Comparison of ENCODE assay signal across 9 cellular contexts in genomic region chr2:52810460-52810859, GRCh38.
DNase-seq lines count a peak whose midpoint lies in the region; ATAC-seq and TF ChIP-seq lines count a peak whose summit lies in the region.
"Had no signal": no experiment of that assay in that cellular context is flagged by ENCODE, and none has a peak within 500 bp of the region (broad histone marks: within the 10 kb centered on the region; RNA-seq: fewer than 3 reads in every experiment).

No MANE protein-coding gene starts in this region.

- DNase-seq in NCI-H748 (lab: John Stamatoyannopoulos, UW; ENCODE audit: unreplicated experiment): peak; percentile 40
- DNase-seq in NCI-H748 treated with DMSO at 0.1 percent for 48 hours (lab: John Stamatoyannopoulos, UW): no peak
- peak; percentile 12 for DNase-seq in NCI-H69 (lab: John Stamatoyannopoulos, UW)
- DNase-seq in fibroblast of peridontal ligament (ENCODE audit: extremely low read depth): peak; percentile 67
- DNase-seq in smooth muscle cell (lab: John Stamatoyannopoulos, UW; ENCODE audit: unreplicated experiment): no peak

- peak; percentile 18 for TF ChIP-seq CTCF in smooth muscle cell (IDR thresholded peaks at IDR 0.05; ENCODE audit: borderline replicate concordance, insufficient read depth, poor library complexity, severe bottlenecking)

- no peak for ATAC-seq in GM21825 (IDR thresholded peaks at IDR 0.05; ENCODE audit: unreplicated experiment)
- no peak for ATAC-seq in HG03280 (IDR thresholded peaks at IDR 0.05; ENCODE audit: unreplicated experiment)
- no peak for ATAC-seq in GM21528 (IDR thresholded peaks at IDR 0.05; ENCODE audit: low FRiP score, unreplicated experiment)

- H3K27ac ChIP-seq in smooth muscle cell (ENCODE audit: low read depth): no peak overlapping the region
- H3K27ac ChIP-seq: BLaER1 treated with 17β-estradiol and CSF1 and Interleukin-3, amounts not matched to agents 10 nM and 100 nM had no signal

- H3F3A ChIP-seq in smooth muscle cell (ENCODE audit: low read depth): no peaks in the 10 kb centered on the region

- H3K4me1 ChIP-seq in smooth muscle cell (ENCODE audit: low read depth): no peaks in the 10 kb centered on the region
- H3K4me1 ChIP-seq: BLaER1 treated with 17β-estradiol and CSF1 and Interleukin-3, amounts not matched to agents 10 nM and 100 nM had no signal

- H3K4me3 ChIP-seq in smooth muscle cell: no peak overlapping the region
- H3K4me3 ChIP-seq: BLaER1 treated with 17β-estradiol and CSF1 and Interleukin-3, amounts not matched to agents 10 nM and 100 nM had no signal

- no peaks in the 10 kb centered on the region for H3K79me2 ChIP-seq in smooth muscle cell (ENCODE audit: low read depth)

- H3K27me3 ChIP-seq in smooth muscle cell (ENCODE audit: low read depth): no peaks in the 10 kb centered on the region
- H3K27me3 ChIP-seq: BLaER1 treated with 17β-estradiol and CSF1 and Interleukin-3, amounts not matched to agents 10 nM and 100 nM had no signal

- no peak overlapping the region for H2AFZ ChIP-seq in smooth muscle cell (ENCODE audit: low read depth)

- WGBS in smooth muscle cell (ENCODE audit: low lambda C conversion rate): 35% methylated on average over 4 of the region's 4 CpGs

- no peak overlapping the region for H3K9ac ChIP-seq in smooth muscle cell (ENCODE audit: low read depth)
- H3K9ac ChIP-seq: BLaER1 treated with 17β-estradiol and CSF1 and Interleukin-3, amounts not matched to agents 10 nM and 100 nM had no signal

- no peaks in the 10 kb centered on the region for H3K9me3 ChIP-seq in smooth muscle cell (replicated peaks; ENCODE audit: low read depth)
- H3K9me3 ChIP-seq: BLaER1 treated with 17β-estradiol and CSF1 and Interleukin-3, amounts not matched to agents 10 nM and 100 nM had no signal

- no peaks in the 10 kb centered on the region for H4K20me1 ChIP-seq in smooth muscle cell (ENCODE audit: low read depth)
- H4K20me1 ChIP-seq: BLaER1 treated with 17β-estradiol and CSF1 and Interleukin-3, amounts not matched to agents 10 nM and 100 nM had no signal

- H3K36me3 ChIP-seq in smooth muscle cell (ENCODE audit: low read depth): no peaks in the 10 kb centered on the region
- H3K36me3 ChIP-seq: BLaER1 treated with 17β-estradiol and CSF1 and Interleukin-3, amounts not matched to agents 10 nM and 100 nM had no signal

- H3K4me2 ChIP-seq in smooth muscle cell: no peak overlapping the region
- H3K4me2 ChIP-seq: BLaER1 treated with 17β-estradiol and CSF1 and Interleukin-3, amounts not matched to agents 10 nM and 100 nM had no signal

Comparison
In these comparisons a context has a peak if more than half of its experiments do, and no peak if none do; other contexts are left out.
1. DNase-seq: peak in NCI-H748 (single experiment), NCI-H69 (single experiment) and fibroblast of peridontal ligament (single experiment); none in NCI-H748 treated with DMSO at 0.1 percent for 48 hours (single experiment) and smooth muscle cell (single experiment).